ENCODE assay signal across 8 cellular contexts in genomic region chr22:24424001-24424900, GRCh38. TPM values are rescaled to one million over a fixed set of nuclear protein-coding genes. Genes with fewer than 3 reads are reported as not detected.
DNase-seq lines count a peak whose midpoint lies in the region; ATAC-seq and TF ChIP-seq lines count a peak whose summit lies in the region.

No MANE protein-coding gene starts in this region.

- H3K4me3 Mint-ChIP-seq in activated CD4-positive, alpha-beta memory T cell treated with anti-CD3 and anti-CD28 coated beads, Interleukin-2, amount 10 ng/mL, durations not matched to agents 7 days and 5 days = peak overlapping the region; percentile 62
- H3K4me3 Mint-ChIP-seq in osteocyte (ENCODE audit: unreplicated experiment) = peak overlapping the region; percentile 22

- POLR2A ChIA-PET in activated CD4-positive, alpha-beta memory T cell treated with anti-CD3 and anti-CD28 coated beads, Interleukin-2, amount 10 ng/mL, durations not matched to agents 7 days and 5 days (lab: Charles Lee) = interaction anchor here (0.8 to 1.4 kb wide), 2 partner anchors 10 to 131 kb away, joined by 3 to 8 read pairs; partner anchors contain the start of gene GUCD1

- H3K4me1 Mint-ChIP-seq in activated CD4-positive, alpha-beta memory T cell treated with anti-CD3 and anti-CD28 coated beads, Interleukin-2, amount 10 ng/mL, durations not matched to agents 7 days and 5 days = peaks cover 47% of the 10 kb centered on the region
- peaks cover 15% of the 10 kb centered on the region for H3K4me1 Mint-ChIP-seq in osteocyte (ENCODE audit: unreplicated experiment)

- no peak overlapping the region for H3K27ac Mint-ChIP-seq in activated CD4-positive, alpha-beta memory T cell treated with anti-CD3 and anti-CD28 coated beads, Interleukin-2, amount 10 ng/mL, durations not matched to agents 7 days and 5 days
- no peak overlapping the region for H3K27ac Mint-ChIP-seq in osteocyte (ENCODE audit: unreplicated experiment)

- peaks cover 5% of the 10 kb centered on the region for H3K36me3 Mint-ChIP-seq in activated CD4-positive, alpha-beta memory T cell treated with anti-CD3 and anti-CD28 coated beads, Interleukin-2, amount 10 ng/mL, durations not matched to agents 7 days and 5 days (ENCODE audit: low read depth)
- no peaks in the 10 kb centered on the region for H3K36me3 Mint-ChIP-seq in osteocyte (ENCODE audit: unreplicated experiment)

- DNase-seq in HK-2 (ENCODE audit: unreplicated experiment) (peak; percentile 43), osteocyte (ENCODE audit: extremely low spot score, unreplicated experiment) (no peak), NCI-H1048 (lab: John Stamatoyannopoulos, UW) (no peak), CD1c-positive myeloid dendritic cell (ENCODE audit: extremely low spot score) (no peak), NCI-H226 (no peak)
- DNase-seq in activated CD4-positive, alpha-beta memory T cell treated with anti-CD3 and anti-CD28 coated beads, Interleukin-2, amount 10 ng/mL, durations not matched to agents 7 days and 5 days = peak; percentile 57

- CTCF ChIA-PET in activated CD4-positive, alpha-beta memory T cell treated with anti-CD3 and anti-CD28 coated beads, Interleukin-2, amount 10 ng/mL, durations not matched to agents 7 days and 5 days (lab: Charles Lee) = interaction anchor here (0.8 to 4.5 kb wide), 10 partner anchors 9 to 105 kb away, joined by 3 to 36 read pairs (median 6); no protein-coding TSS in a partner anchor

- no peaks in the 10 kb centered on the region for H3K9me3 Mint-ChIP-seq in activated CD4-positive, alpha-beta memory T cell treated with anti-CD3 and anti-CD28 coated beads, Interleukin-2, amount 10 ng/mL, durations not matched to agents 7 days and 5 days
- H3K9me3 Mint-ChIP-seq in osteocyte (ENCODE audit: unreplicated experiment) = no peaks in the 10 kb centered on the region

- ATAC-seq in esophagus mucosa = peak; percentile 5
- no peak for ATAC-seq in GM21528 (IDR thresholded peaks at IDR 0.05; ENCODE audit: low FRiP score, unreplicated experiment)

- peaks cover 16% of the 10 kb centered on the region for H3K27me3 Mint-ChIP-seq in activated CD4-positive, alpha-beta memory T cell treated with anti-CD3 and anti-CD28 coated beads, Interleukin-2, amount 10 ng/mL, durations not matched to agents 7 days and 5 days
- no peaks in the 10 kb centered on the region for H3K27me3 Mint-ChIP-seq in osteocyte (ENCODE audit: unreplicated experiment)

- TF ChIP-seq CTCF in osteocyte (IDR thresholded peaks at IDR 0.05) = no peak

RNA-seq across cellular contexts. Expression of gene ADORA2A, which starts 3.1 kb away (rescaled TPM):
- total RNA-seq in activated CD4-positive, alpha-beta memory T cell treated with anti-CD3 and anti-CD28 coated beads, Interleukin-2, amount 10 ng/mL, durations not matched to agents 7 days and 5 days = 10 to 100 TPM; 19.7 to 19.8 TPM
- total RNA-seq in esophagus mucosa (not detected), osteocyte (1.6 and 3.5 TPM in 2 replicates)

Comparison
In these comparisons a context has a peak if more than half of its experiments do, and no peak if none do; other contexts are left out.
1. DNase-seq: peak in HK-2 (single experiment) and activated CD4-positive, alpha-beta memory T cell treated with anti-CD3 and anti-CD28 coated beads, Interleukin-2, amount 10 ng/mL, durations not matched to agents 7 days and 5 days (single experiment); none in osteocyte (single experiment), NCI-H1048 (single experiment), CD1c-positive myeloid dendritic cell (single experiment) and NCI-H226 (single experiment).